ENCODE assay signal across 15 cellular contexts in the genomic region with DNA sequence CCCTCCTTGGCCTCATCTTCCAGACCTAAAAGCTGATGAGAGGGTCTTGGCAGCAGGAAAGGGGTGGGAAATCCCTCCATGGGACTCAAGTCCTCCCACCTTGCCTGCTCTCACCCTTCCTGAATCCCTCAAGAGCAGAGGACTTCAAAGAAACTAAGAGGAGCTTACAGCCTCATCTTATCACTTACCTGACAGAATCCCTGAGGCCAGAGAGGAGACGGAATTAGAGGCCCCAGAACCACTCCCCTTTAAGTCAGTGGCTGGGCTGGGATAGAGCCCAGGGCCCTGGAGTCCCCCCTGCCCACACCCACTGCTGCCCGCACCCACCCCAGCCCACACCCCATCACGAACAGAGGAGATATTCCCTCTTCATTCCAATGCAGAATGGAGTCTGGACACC. TPM values are rescaled to one million over a fixed set of nuclear protein-coding genes. Genes with fewer than 3 reads are reported as not detected.
A peak's percentile ranks its signal among the peaks of the same experiment; 100 is the strongest.
DNase-seq lines count a peak whose midpoint lies in the region; ATAC-seq and TF ChIP-seq lines count a peak whose summit lies in the region.
"Had no signal": no experiment of that assay in that cellular context is flagged by ENCODE, and none has a peak within 500 bp of the region (broad histone marks: within the 10 kb centered on the region; RNA-seq: fewer than 3 reads in every experiment).

No MANE protein-coding gene starts in this region.

- H3K27ac ChIP-seq in PC-9: peak overlapping the region; percentile 90
- peak overlapping the region; percentile 76 for H3K27ac ChIP-seq in fibroblast of lung (ENCODE audit: insufficient read depth, low read length)
- H3K27ac ChIP-seq in skeletal muscle tissue (ENCODE audit: low read depth, low read length): peak overlapping the region; percentile 12
- H3K27ac ChIP-seq: neural progenitor cell had no signal

- H3K27me3 Mint-ChIP-seq in Calu3 (ENCODE audit: unreplicated experiment): no peaks in the 10 kb centered on the region

- no peaks in the 10 kb centered on the region for H3K36me3 Mint-ChIP-seq in Calu3 (ENCODE audit: insufficient read depth, unreplicated experiment)
- H3K36me3 Mint-ChIP-seq: brain had no signal

- no peak overlapping the region for H3K4me3 Mint-ChIP-seq in Calu3 (ENCODE audit: low read depth, unreplicated experiment)
- H3K4me3 Mint-ChIP-seq: activated B cell treated with CpG ODN at 0.5 μM for 24 hours, brain, neural progenitor cell had no signal

- peaks cover 22% of the 10 kb centered on the region for H3K4me1 Mint-ChIP-seq in Calu3 (ENCODE audit: low read depth, unreplicated experiment)

- peak overlapping the region; percentile 98 for H3K4me2 ChIP-seq in PC-9
- no peak overlapping the region for H3K4me2 ChIP-seq in fibroblast of lung (ENCODE audit: extremely low read depth, insufficient read depth, low read length)
- H3K4me2 ChIP-seq: neural progenitor cell had no signal

- H3K4me1 ChIP-seq in PC-9 (replicated peaks; ENCODE audit: insufficient read depth): peaks cover 81% of the 10 kb centered on the region
- peaks cover 24% of the 10 kb centered on the region for H3K4me1 ChIP-seq in fibroblast of lung (ENCODE audit: control insufficient read depth, extremely low read depth, insufficient read depth, low read length)
- peaks cover 8 to 21% (median 10%) of the 10 kb centered on the region in 3 donors for H3K4me1 ChIP-seq in skeletal muscle tissue (ENCODE audit: control insufficient read depth in 3 of 3, insufficient read depth in 3 of 3, low read length in 3 of 3)

- H3K4me3 ChIP-seq in PC-9: peak overlapping the region; percentile 25; the same call in 1 of the 2 replicates
- H3K4me3 ChIP-seq in fibroblast of lung (replicated peaks in 1 of 4; ENCODE audit: control extremely low read depth in 1 of 4, insufficient read depth in 1 of 4, low read depth in 3 of 4, low read length in 4 of 4): no peak overlapping the region
- no peak overlapping the region for H3K4me3 ChIP-seq in skeletal muscle tissue (ENCODE audit: low read length in 3 of 3)
- H3K4me3 ChIP-seq: neural progenitor cell had no signal

- BruUV-seq in Calu3 (replicated peaks; lab: Mats Ljungman, UMichigan): no TSS peak
- BruUV-seq in PC-9 (replicated peaks; lab: Mats Ljungman, UMichigan): TSS peak; percentile 69

- H3K9me3 Mint-ChIP-seq in Calu3 (ENCODE audit: low read depth, unreplicated experiment): no peaks in the 10 kb centered on the region
- H3K9me3 Mint-ChIP-seq: activated B cell treated with CpG ODN at 0.5 μM for 24 hours, brain, neural progenitor cell had no signal

- intact Hi-C loops in Calu3 (cut with micrococcal nuclease; ENCODE audit: unreplicated experiment): no loop called here
- intact Hi-C loops in PC-9 (cut with micrococcal nuclease; ENCODE audit: unreplicated experiment): no loop called here
- intact Hi-C loops in posterior cingulate gyrus (cut with DNase I): no loop called here

- H3K36me3 ChIP-seq in PC-9 (ENCODE audit: low read depth) (peaks cover 36% of the 10 kb centered on the region), fibroblast of lung (ENCODE audit: control insufficient read depth, insufficient read depth, low read length) (peaks cover 13% of the 10 kb centered on the region), skeletal muscle tissue (ENCODE audit: control insufficient read depth in 3 of 3, insufficient read depth in 3 of 3, low read length in 3 of 3) (peaks cover 0 to 2% (median 0%) of the 10 kb centered on the region in 3 donors)
- H3K36me3 ChIP-seq: neural progenitor cell had no signal

- ATAC-seq in GM18502 (IDR thresholded peaks at IDR 0.05; ENCODE audit: poor library complexity, unreplicated experiment): no peak
- no peak for ATAC-seq in GM18909 (IDR thresholded peaks at IDR 0.05; ENCODE audit: poor library complexity, unreplicated experiment)

- DNase-seq in Calu3 (no peak), PC-9 (no peak), fibroblast of lung (ENCODE audit: low read depth in 2 of 2) (no peak), posterior cingulate gyrus (no peak)
- DNase-seq: activated B cell treated with CpG ODN at 0.5 μM for 24 hours; activated naive CD4-positive, alpha-beta T cell; mammary epithelial cell; NCI-H1092 treated with DMSO at 0.1 percent for 48 hours; small intestine; stimulated activated naive CD4-positive, alpha-beta T cell had no signal

- TF ChIP-seq CTCF in Calu3 (IDR thresholded peaks at IDR 0.05; ENCODE audit: unreplicated experiment): no peak
- TF ChIP-seq CTCF in PC-9 (conservative IDR thresholded peaks at IDR 0.05): no peak
- no peak for TF ChIP-seq CTCF in fibroblast of lung (conservative IDR thresholded peaks at IDR 0.05 in 1 of 2, IDR thresholded peaks at IDR 0.05 in 1 of 2; ENCODE audit: low read depth in 1 of 2, low read length in 2 of 2)

- POLR2A ChIA-PET in PC-9 (lab: Charles Lee; ENCODE audit: unreplicated experiment): interaction anchor here (0.5 to 0.6 kb wide), 2 partner anchors 14 to 419 kb away, joined by 3 read pairs; no protein-coding TSS in a partner anchor

- H2AFZ ChIP-seq in PC-9: no peak overlapping the region
- H2AFZ ChIP-seq in fibroblast of lung (ENCODE audit: low read length): no peak overlapping the region
- H2AFZ ChIP-seq: neural progenitor cell had no signal

- peaks cover 58% of the 10 kb centered on the region for H3F3A ChIP-seq in PC-9 (ENCODE audit: insufficient read depth, low read depth)

- CTCF ChIA-PET in Calu3 (lab: Charles Lee): interaction anchor here (1.1 kb wide), 1 partner anchor 184 kb away, joined by 3 read pairs; no protein-coding TSS in a partner anchor
- CTCF ChIA-PET in PC-9 (lab: Charles Lee): no interaction called here

- H3K27me3 ChIP-seq in PC-9 (ENCODE audit: insufficient read depth, low read depth) (no peaks in the 10 kb centered on the region), fibroblast of lung (ENCODE audit: control insufficient read depth, insufficient read depth, low read length) (no peaks in the 10 kb centered on the region), skeletal muscle tissue (ENCODE audit: control insufficient read depth in 3 of 3, insufficient read depth in 3 of 3, low read length in 3 of 3) (no peaks in the 10 kb centered on the region)

- H3K9ac ChIP-seq in fibroblast of lung (ENCODE audit: insufficient read depth, low read length) (no peak overlapping the region), skeletal muscle tissue (ENCODE audit: low read depth in 1 of 3, low read length in 3 of 3) (peak overlapping the region in 1 of 3 donors; percentile 45)
- H3K9ac ChIP-seq: neural progenitor cell had no signal

- peaks cover 55% of the 10 kb centered on the region for H3K79me2 ChIP-seq in PC-9 (ENCODE audit: low read depth)
- H3K79me2 ChIP-seq in fibroblast of lung (ENCODE audit: control insufficient read depth, insufficient read depth, low read length): peaks cover 18% of the 10 kb centered on the region

- no peaks in the 10 kb centered on the region for H3K9me2 ChIP-seq in PC-9 (ENCODE audit: insufficient read depth)

- 0 out of 2 replicates have a peak, but pooled peaks cover 4% of the 10 kb centered on the region for H4K20me1 ChIP-seq in PC-9 (ENCODE audit: insufficient read depth)
- no peaks in the 10 kb centered on the region for H4K20me1 ChIP-seq in fibroblast of lung (ENCODE audit: control insufficient read depth, extremely low read depth, insufficient read depth, low read length)

- no peaks in the 10 kb centered on the region for H3K9me3 ChIP-seq in PC-9 (ENCODE audit: insufficient read depth, low read depth)
- no peaks in the 10 kb centered on the region for H3K9me3 ChIP-seq in fibroblast of lung (ENCODE audit: control insufficient read depth, insufficient read depth, low read depth, low read length)
- no peaks in the 10 kb centered on the region for H3K9me3 ChIP-seq in skeletal muscle tissue (ENCODE audit: control insufficient read depth in 3 of 3, low read length in 3 of 3)

- peak overlapping the region; percentile 27 for H3K27ac Mint-ChIP-seq in Calu3 (ENCODE audit: unreplicated experiment)
- H3K27ac Mint-ChIP-seq: activated B cell treated with CpG ODN at 0.5 μM for 24 hours, neural progenitor cell had no signal

RNA-seq across cellular contexts. Expression of a gene that starts 15.2 kb away (rescaled TPM):
- 2.1 and 2.2 TPM in 2 replicates for total RNA-seq in Calu3 (2022)
- 35.8 and 50.7 TPM in 2 replicates for total RNA-seq in PC-9 (2021)
- total RNA-seq in fibroblast of lung: 65.6 and 91.4 TPM in 2 replicates
- polyA plus RNA-seq in fibroblast of lung: 163 and 188 TPM in 2 replicates
- 252 and 290 TPM in 2 replicates for polyA plus RNA-seq in fibroblast of lung (2012)
- 596 and 875 TPM in 2 replicates for polyA minus RNA-seq in fibroblast of lung (ENCODE audit: low replicate concordance)
- 7.8 TPM for total RNA-seq in skeletal muscle tissue

RNA-seq across cellular contexts. Expression of a gene that starts 50.6 kb away (rescaled TPM):
- total RNA-seq in Calu3 (2022): 18.3 and 19.7 TPM in 2 replicates
- 6.0 and 6.1 TPM in 2 replicates for total RNA-seq in PC-9 (2021)
- total RNA-seq in fibroblast of lung: 9.2 and 24.8 TPM in 2 replicates
- 8.7 and 9.8 TPM in 2 replicates for polyA plus RNA-seq in fibroblast of lung
- 17.9 and 21.1 TPM in 2 replicates for polyA plus RNA-seq in fibroblast of lung (2012)
- 23.9 and 42.9 TPM in 2 replicates for polyA minus RNA-seq in fibroblast of lung (ENCODE audit: low replicate concordance)
- 14.1 TPM for total RNA-seq in skeletal muscle tissue

RNA-seq across cellular contexts. Expression of a gene that starts 53.1 kb away (rescaled TPM):
- total RNA-seq in Calu3 (2022): 120 and 153 TPM in 2 replicates
- 67.2 and 81.8 TPM in 2 replicates for total RNA-seq in PC-9 (2021)
- 16.4 and 34.0 TPM in 2 replicates for total RNA-seq in fibroblast of lung
- 11.1 and 15.5 TPM in 2 replicates for polyA plus RNA-seq in fibroblast of lung
- 54.7 and 63.1 TPM in 2 replicates for polyA plus RNA-seq in fibroblast of lung (2012)
- polyA minus RNA-seq in fibroblast of lung (ENCODE audit: low replicate concordance): 101 and 102 TPM in 2 replicates
- total RNA-seq in skeletal muscle tissue: 14.1 TPM

Comparison
In these comparisons a context has a peak if more than half of its experiments do, and no peak if none do; other contexts are left out.
1. H3K27ac ChIP-seq: peak in every context shown above with its lines; median percentile 90 in PC-9; 76 in fibroblast of lung; 12 in skeletal muscle tissue.